In genomic region chr1:53197301-53198205, GRCh38 we compare ENCODE assay signal across 9 cellular contexts. TPM values are rescaled to one million over a fixed set of nuclear protein-coding genes. Genes with fewer than 3 reads are reported as not detected.
DNase-seq lines count a peak whose midpoint lies in the region; ATAC-seq and TF ChIP-seq lines count a peak whose summit lies in the region.
"Had no signal": no experiment of that assay in that cellular context is flagged by ENCODE, and none has a peak within 500 bp of the region (broad histone marks: within the 10 kb centered on the region; RNA-seq: fewer than 3 reads in every experiment).

No MANE protein-coding gene starts in this region.

- DNase-seq in Right ventricle myocardium superior (no peak), Right ventricle myocardium inferior (ENCODE audit: missing footprints) (no peak), left ventricle myocardium superior (no peak), skeletal muscle cell (ENCODE audit: low read depth) (no peak)
- no peak for DNase-seq in activated CD8-positive, alpha-beta T cell treated with anti-CD3 and anti-CD28 coated beads for 36 hours
- no peak for DNase-seq in stimulated activated CD4-positive, alpha-beta T cell treated with anti-CD3 and anti-CD28 coated beads, Interleukin-12 subunit alpha, Interleukin-12 subunit beta, amount 100 ng/mL, for 4 hours

- H3K36me3 Mint-ChIP-seq in activated CD8-positive, alpha-beta T cell treated with anti-CD3 and anti-CD28 coated beads for 36 hours (ENCODE audit: low read depth) = peaks cover 23% of the 10 kb centered on the region

- peaks cover 27% of the 10 kb centered on the region for H3K4me1 Mint-ChIP-seq in activated CD8-positive, alpha-beta T cell treated with anti-CD3 and anti-CD28 coated beads for 36 hours (ENCODE audit: low read depth)

- TF ChIP-seq CTCF in activated CD8-positive, alpha-beta T cell treated with anti-CD3 and anti-CD28 coated beads for 36 hours (IDR thresholded peaks at IDR 0.05) = no peak

- ATAC-seq in Right ventricle myocardium superior (ENCODE audit: poor library complexity) = peak; percentile 14
- ATAC-seq in Right ventricle myocardium inferior = no peak
- ATAC-seq in activated CD8-positive, alpha-beta T cell treated with anti-CD3 and anti-CD28 coated beads for 36 hours = no peak
- ATAC-seq in left ventricle myocardium superior = peak; percentile 14
- ATAC-seq in HG03280 (IDR thresholded peaks at IDR 0.05; ENCODE audit: unreplicated experiment) = no peak
- no peak for ATAC-seq in HG03432 (IDR thresholded peaks at IDR 0.05; ENCODE audit: unreplicated experiment)

- H3K27ac Mint-ChIP-seq in activated CD8-positive, alpha-beta T cell treated with anti-CD3 and anti-CD28 coated beads for 36 hours = peak overlapping the region; percentile 98

- POLR2A ChIA-PET in activated CD8-positive, alpha-beta T cell treated with anti-CD3 and anti-CD28 coated beads for 36 hours (lab: Charles Lee) = interaction anchor here (1.2 to 3.1 kb wide), 4 partner anchors 19 to 31 kb away, joined by 4 to 15 read pairs (median 5); partner anchors contain the start of gene CZIB

- intact Hi-C loops in Right ventricle myocardium superior (cut with DNase I) = no loop called here
- intact Hi-C loops in Right ventricle myocardium inferior (cut with DNase I) = loop anchor here (5.0 kb wide), 1 partner anchor 270 kb away; the partner anchor contains the start of gene SCP2
- intact Hi-C loops in activated CD8-positive, alpha-beta T cell treated with anti-CD3 and anti-CD28 coated beads for 36 hours (cut with micrococcal nuclease) = no loop called here
- intact Hi-C loops in left ventricle myocardium superior (cut with micrococcal nuclease) = no loop called here

- peak overlapping the region; percentile 99 for H3K4me3 Mint-ChIP-seq in activated CD8-positive, alpha-beta T cell treated with anti-CD3 and anti-CD28 coated beads for 36 hours

- H3K27me3 Mint-ChIP-seq in activated CD8-positive, alpha-beta T cell treated with anti-CD3 and anti-CD28 coated beads for 36 hours = no peaks in the 10 kb centered on the region

- CTCF ChIA-PET in activated CD8-positive, alpha-beta T cell treated with anti-CD3 and anti-CD28 coated beads for 36 hours (lab: Charles Lee) = interaction anchor here (1.3 to 1.5 kb wide), 2 partner anchors 11 to 15 kb away, joined by 3 read pairs; no protein-coding TSS in a partner anchor

- H3K9me3 Mint-ChIP-seq in activated CD8-positive, alpha-beta T cell treated with anti-CD3 and anti-CD28 coated beads for 36 hours = no peaks in the 10 kb centered on the region

- peak overlapping the region; percentile 84 for H3K4me3 ChIP-seq in skeletal muscle cell (ENCODE audit: low read depth, low read length)

RNA-seq across cellular contexts. Expression of gene CPT2, which starts 0.9 kb away (rescaled TPM):
- total RNA-seq in Right ventricle myocardium superior (39.3 TPM), Right ventricle myocardium inferior (37.7 TPM), left ventricle myocardium superior (31.0 TPM)
- total RNA-seq in activated CD8-positive, alpha-beta T cell treated with anti-CD3 and anti-CD28 coated beads for 36 hours = 10 to 100 TPM; 17.8 to 18.6 TPM

RNA-seq across cellular contexts. Expression of gene CZIB, which starts 22.9 kb away (rescaled TPM):
- total RNA-seq in Right ventricle myocardium superior (58.3 TPM), Right ventricle myocardium inferior (60.7 TPM), left ventricle myocardium superior (56.4 TPM)
- total RNA-seq in activated CD8-positive, alpha-beta T cell treated with anti-CD3 and anti-CD28 coated beads for 36 hours = 10 to 100 TPM; 35.3 to 36.4 TPM

RNA-seq across cellular contexts. Expression of gene MAGOH, which starts 40.8 kb away (rescaled TPM):
- total RNA-seq in Right ventricle myocardium superior = 24.3 TPM
- 24.0 TPM for total RNA-seq in Right ventricle myocardium inferior
- total RNA-seq in activated CD8-positive, alpha-beta T cell treated with anti-CD3 and anti-CD28 coated beads for 36 hours = 10 to 100 TPM; 90.9 to 91.4 TPM
- total RNA-seq in left ventricle myocardium superior = 25.0 TPM

RNA-seq across cellular contexts. Expression of gene SLC1A7, which starts 55.1 kb away (rescaled TPM):
- total RNA-seq in Right ventricle myocardium superior (0.08 TPM), Right ventricle myocardium inferior (not detected), left ventricle myocardium superior (0.32 TPM)
- not detected for total RNA-seq in activated CD8-positive, alpha-beta T cell treated with anti-CD3 and anti-CD28 coated beads for 36 hours
- total RNA-seq: lung microvascular endothelial cell had no signal

Comparison
In these comparisons a context has a peak if more than half of its experiments do, and no peak if none do; other contexts are left out.
1. ATAC-seq: peak in Right ventricle myocardium superior (single experiment) and left ventricle myocardium superior (single experiment); none in Right ventricle myocardium inferior (single experiment), activated CD8-positive, alpha-beta T cell treated with anti-CD3 and anti-CD28 coated beads for 36 hours (single experiment), HG03280 (single experiment) and HG03432 (single experiment).